ENCODE assay signal across 2 cellular contexts in the genomic region with DNA sequence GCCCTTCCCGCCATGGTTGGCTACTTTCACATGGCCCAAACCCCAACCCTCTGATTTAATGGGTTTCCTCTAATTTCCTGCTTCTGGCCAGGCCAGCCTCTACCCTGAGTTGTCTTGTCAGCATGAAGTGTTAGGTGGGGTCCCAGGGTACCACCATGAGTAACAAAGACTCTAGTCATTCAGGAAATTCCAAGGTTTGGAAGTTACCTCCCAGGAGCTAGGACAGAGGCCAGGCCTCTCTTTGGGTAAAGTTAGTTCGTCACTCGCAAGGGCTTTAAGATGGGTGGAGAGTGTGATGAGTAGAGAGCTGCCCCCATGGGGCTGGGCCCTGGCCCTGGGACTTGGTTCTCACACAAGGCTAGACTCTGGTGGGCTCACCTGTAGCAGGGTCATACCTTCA.
TF ChIP-seq lines count a peak whose summit lies in the region.

No MANE protein-coding gene starts in this region.

TF ChIP-seq in liver, 16 proteins besides CTCF, POLR2A, EP300 and RAD21 (continued from another document):
- TF ChIP-seq REST (IDR thresholded peaks at IDR 0.05) (no peak), HNF4A (conservative IDR thresholded peaks at IDR 0.05) (no peak), SP1 (IDR thresholded peaks at IDR 0.05) (no peak), NR2F2 (IDR thresholded peaks at IDR 0.05) (no peak), TAF1 (conservative IDR thresholded peaks at IDR 0.05) (no peak), HNF4G (IDR thresholded peaks at IDR 0.05) (no peak), EGR1 (IDR thresholded peaks at IDR 0.05; ENCODE audit: low read depth in 2 of 2) (no peak), FOXA1 (IDR thresholded peaks at IDR 0.05) (no peak), RXRA (IDR thresholded peaks at IDR 0.05) (no peak)
- TF ChIP-seq, protein P1, sequence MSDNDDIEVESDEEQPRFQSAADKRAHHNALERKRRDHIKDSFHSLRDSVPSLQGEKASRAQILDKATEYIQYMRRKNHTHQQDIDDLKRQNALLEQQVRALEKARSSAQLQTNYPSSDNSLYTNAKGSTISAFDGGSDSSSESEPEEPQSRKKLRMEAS (IDR thresholded peaks at IDR 0.05), result no peak

TF ChIP-seq in HepG2, 621 proteins besides CTCF, POLR2A, EP300 and RAD21 (continued from another document):
- no peak for TF ChIP-seq TOE1 (CRISPR knock-in tag; IDR thresholded peaks at IDR 0.05)
